ENCODE assay signal across 11 cellular contexts in the genomic region with DNA sequence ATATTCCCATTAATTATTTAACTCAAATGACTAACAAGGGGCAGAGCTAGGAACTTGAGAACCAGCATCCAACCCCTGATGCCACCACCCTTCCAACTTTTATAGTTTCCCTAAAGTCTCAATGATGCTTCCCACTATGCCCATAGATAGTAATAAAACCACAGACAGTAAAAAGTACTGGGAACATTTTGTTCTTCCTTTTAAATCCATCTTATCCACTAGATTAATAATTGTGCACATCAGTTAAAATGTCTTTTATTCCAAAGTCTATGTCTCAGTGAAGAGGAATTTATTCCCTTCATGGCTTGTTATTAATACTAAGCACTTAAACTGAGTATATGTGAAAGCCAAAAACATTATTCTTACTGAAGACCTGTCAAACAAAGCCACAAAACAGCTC.
"Had no signal": no experiment of that assay in that cellular context is flagged by ENCODE, and none has a peak within 500 bp of the region (broad histone marks: within the 10 kb centered on the region; RNA-seq: fewer than 3 reads in every experiment).

No MANE protein-coding gene starts in this region.

- DNase-seq: activated CD4-positive, CD25-positive, alpha-beta regulatory T cell treated with anti-CD3 and anti-CD28 coated beads, Interleukin-2, amount 50 U/mL, for 72 hours; activated naive CD4-positive, alpha-beta T cell treated with anti-CD3 and anti-CD28 coated beads, Interleukin-2, amount 50 U/mL, for 16 hours; gastrocnemius medialis; heart right ventricle; islet precursor cell; pancreas; stimulated activated naive B cell treated with anti-CD40 and anti-IgM and Interleukin-4, amounts not matched to agents 10 μg/mL and 1 μg/mL and 100 μg/mL, for 72 hours; trophoblast cell had no signal

- H3K36me3 ChIP-seq: gastrocnemius medialis had no signal

- H3K4me1 ChIP-seq: gastrocnemius medialis, heart right ventricle, pancreas had no signal

- H3K4me3 ChIP-seq: gastrocnemius medialis, heart right ventricle, pancreas, smooth muscle cell had no signal

- H3K27me3 Mint-ChIP-seq: stimulated activated naive B cell treated with anti-CD40 and anti-IgM and Interleukin-4, amounts not matched to agents 10 μg/mL and 1 μg/mL and 100 μg/mL, for 72 hours had no signal

- H3K4me2 ChIP-seq: smooth muscle cell had no signal

- H3K27me3 ChIP-seq: gastrocnemius medialis, heart right ventricle, pancreas had no signal

- H3K9me3 Mint-ChIP-seq: activated T-helper 2 cell treated with anti-CD3 and anti-CD28 coated beads, Interferon-gamma antibody, Interleukin-2, Interleukin-4, amounts not matched to agents 10 μg/mL and 5 μg/mL and 100 μg/mL, durations not matched to agents 14 hours and 24 hours and 36 hours; stimulated activated naive B cell treated with anti-CD40 and anti-IgM and Interleukin-4, amounts not matched to agents 10 μg/mL and 1 μg/mL and 100 μg/mL, for 72 hours had no signal

- H3K27ac ChIP-seq: gastrocnemius medialis, heart right ventricle, pancreas had no signal

- H3K27ac Mint-ChIP-seq: activated T-helper 2 cell treated with anti-CD3 and anti-CD28 coated beads, Interferon-gamma antibody, Interleukin-2, Interleukin-4, amounts not matched to agents 10 μg/mL and 5 μg/mL and 100 μg/mL, durations not matched to agents 14 hours and 24 hours and 36 hours had no signal

- H3K9me3 ChIP-seq: gastrocnemius medialis, pancreas had no signal

- H3K4me3 Mint-ChIP-seq: stimulated activated naive B cell treated with anti-CD40 and anti-IgM and Interleukin-4, amounts not matched to agents 10 μg/mL and 1 μg/mL and 100 μg/mL, for 72 hours had no signal

- ATAC-seq: gastrocnemius medialis; heart right ventricle; left lobe of liver; pancreas; stimulated activated naive B cell treated with anti-CD40 and anti-IgM and Interleukin-4, amounts not matched to agents 10 μg/mL and 1 μg/mL and 100 μg/mL, for 72 hours had no signal
